Comparison of ENCODE assay signal across 9 cellular contexts in genomic region chr7:143408247-143408685, GRCh38. TPM values are rescaled to one million over a fixed set of nuclear protein-coding genes. Genes with fewer than 3 reads are reported as not detected.
DNase-seq lines count a peak whose midpoint lies in the region; ATAC-seq, FAIRE-seq and TF ChIP-seq lines count a peak whose summit lies in the region.
"Had no signal": no experiment of that assay in that cellular context is flagged by ENCODE, and none has a peak within 500 bp of the region (broad histone marks: within the 10 kb centered on the region; RNA-seq: fewer than 3 reads in every experiment).

No MANE protein-coding gene starts in this region.

- H3K36me3 Mint-ChIP-seq in activated CD8-positive, alpha-beta T cell treated with anti-CD3 and anti-CD28 coated beads for 36 hours (ENCODE audit: low read depth), result no peaks in the 10 kb centered on the region
- H3K36me3 Mint-ChIP-seq in immature natural killer cell, result no peaks in the 10 kb centered on the region

- TF ChIP-seq CTCF in HEK293 (tag by site-specific recombination; IDR thresholded peaks at IDR 0.05), result no peak
- no peak for TF ChIP-seq CTCF in activated CD8-positive, alpha-beta T cell treated with anti-CD3 and anti-CD28 coated beads for 36 hours (IDR thresholded peaks at IDR 0.05)

- H3K4me1 Mint-ChIP-seq in activated CD8-positive, alpha-beta T cell treated with anti-CD3 and anti-CD28 coated beads for 36 hours (ENCODE audit: low read depth), result peaks cover 58% of the 10 kb centered on the region
- H3K4me1 Mint-ChIP-seq in immature natural killer cell, result peaks cover 33 to 38% of the 10 kb centered on the region in 2 donors

- no peak for ATAC-seq in activated CD8-positive, alpha-beta T cell treated with anti-CD3 and anti-CD28 coated beads for 36 hours

- H3K4me1 ChIP-seq in HEK293 (ENCODE audit: control insufficient read depth, insufficient read depth, low read length) (peaks cover 2% of the 10 kb centered on the region; the same call in 1 of the 2 replicates), small intestine (ENCODE audit: control insufficient read depth in 2 of 2, insufficient read depth in 1 of 2, low read depth in 1 of 2, low read length in 1 of 2) (peaks cover 13 to 22% of the 10 kb centered on the region in 2 donors)

- POLR2A ChIA-PET in HEK293 (lab: Yijun Ruan, JAX), result interaction anchor here (1.5 to 2.7 kb wide), 2 partner anchors 10 to 27 kb away, joined by 4 to 10 read pairs; partner anchors contain the start of gene ZYX
- POLR2A ChIA-PET in activated CD8-positive, alpha-beta T cell treated with anti-CD3 and anti-CD28 coated beads for 36 hours (lab: Charles Lee), result interaction anchor here (0.6 to 3.0 kb wide), 12 partner anchors 9 to 147 kb away, joined by 3 to 11 read pairs (median 4); partner anchors contain the start of gene CASP2

- H3K36me3 ChIP-seq in HEK293 (ENCODE audit: control insufficient read depth in 2 of 2, insufficient read depth in 1 of 2, low read length in 2 of 2) (no peaks in the 10 kb centered on the region), small intestine (ENCODE audit: control insufficient read depth in 2 of 2, insufficient read depth in 2 of 2, low read length in 2 of 2) (no peaks in the 10 kb centered on the region)

- H3K27me3 Mint-ChIP-seq in activated CD8-positive, alpha-beta T cell treated with anti-CD3 and anti-CD28 coated beads for 36 hours, result no peaks in the 10 kb centered on the region
- peaks cover 20 to 33% (median 29%) of the 10 kb centered on the region in 3 donors for H3K27me3 Mint-ChIP-seq in immature natural killer cell (ENCODE audit: low read depth in 3 of 3)

- H3K27ac ChIP-seq in HEK293 (ENCODE audit: extremely low read depth, low read depth, low read length) (no peak overlapping the region), small intestine (ENCODE audit: low read depth in 1 of 2, low read length in 1 of 2) (peak overlapping the region; percentile 50 to 60)

- no peaks in the 10 kb centered on the region for H3K9me3 Mint-ChIP-seq in activated CD8-positive, alpha-beta T cell treated with anti-CD3 and anti-CD28 coated beads for 36 hours
- H3K9me3 Mint-ChIP-seq in immature natural killer cell, result no peaks in the 10 kb centered on the region

- DNase-seq in activated CD8-positive, alpha-beta T cell treated with anti-CD3 and anti-CD28 coated beads for 36 hours, result no peak
- DNase-seq in immature natural killer cell, result no peak
- DNase-seq in small intestine, result no peak
- no peak for DNase-seq in GM03348 (ENCODE audit: low spot score)
- no peak for DNase-seq in Kasumi-1 (lab: John Stamatoyannopoulos, UW)
- no peak for DNase-seq in mucosa of gallbladder (ENCODE audit: low spot score)

- peak overlapping the region; percentile 5 for H3K4me3 ChIP-seq in HEK293 (ENCODE audit: low read depth, low read length)
- H3K4me3 ChIP-seq in small intestine (ENCODE audit: low read depth in 1 of 2, low read length in 2 of 2), result peak overlapping the region; percentile 52 to 62

- no peaks in the 10 kb centered on the region for H3K9me3 ChIP-seq in HEK293 (ENCODE audit: control insufficient read depth, insufficient read depth, low read depth, low read length)
- no peaks in the 10 kb centered on the region for H3K9me3 ChIP-seq in small intestine (ENCODE audit: control insufficient read depth, low read depth)

- intact Hi-C loops in activated CD8-positive, alpha-beta T cell treated with anti-CD3 and anti-CD28 coated beads for 36 hours (cut with micrococcal nuclease), result loop anchor here (5.0 kb wide), 1 partner anchor 36 kb away; no protein-coding TSS in a partner anchor

- FAIRE-seq in small intestine (lab: Jason Lieb, UNC), result no peak
- FAIRE-seq: islet of Langerhans had no signal

- 1 to 33% (median 5%) methylated on average over 16 to 20 of the region's 20 CpGs for WGBS in small intestine, 3 donors

- H3K4me3 Mint-ChIP-seq in activated CD8-positive, alpha-beta T cell treated with anti-CD3 and anti-CD28 coated beads for 36 hours, result peak overlapping the region; percentile 74
- H3K4me3 Mint-ChIP-seq in immature natural killer cell, result peak overlapping the region; percentile 74 to 92 (median 77)

- CTCF ChIA-PET in HEK293 (lab: Yijun Ruan, JAX), result interaction anchor here (0.5 to 3.6 kb wide), 3 partner anchors 8 to 117 kb away, joined by 3 to 20 read pairs (median 4); no protein-coding TSS in a partner anchor
- CTCF ChIA-PET in activated CD8-positive, alpha-beta T cell treated with anti-CD3 and anti-CD28 coated beads for 36 hours (lab: Charles Lee), result interaction anchor here (1.1 to 7.9 kb wide), 15 partner anchors 8 to 193 kb away, joined by 3 to 78 read pairs (median 7); no protein-coding TSS in a partner anchor

- peak overlapping the region; percentile 63 for H3K27ac Mint-ChIP-seq in activated CD8-positive, alpha-beta T cell treated with anti-CD3 and anti-CD28 coated beads for 36 hours
- H3K27ac Mint-ChIP-seq in immature natural killer cell, result peak overlapping the region in 2 of 6 donors; percentile 12 to 75

- no peaks in the 10 kb centered on the region for H3K27me3 ChIP-seq in small intestine (ENCODE audit: control insufficient read depth in 2 of 2, insufficient read depth in 2 of 2, low read length in 2 of 2)

TF ChIP-seq in HEK293, 187 proteins besides CTCF, POLR2A, EP300 and RAD21 (continues in another document):
- TF ChIP-seq OVOL3 (tag by site-specific recombination; IDR thresholded peaks at IDR 0.05) (no peak), TRIM28 (IDR thresholded peaks at IDR 0.05; ENCODE audit: borderline replicate concordance, low read length) (no peak), ZBTB10 (tag by site-specific recombination; IDR thresholded peaks at IDR 0.05) (no peak), REST (tag by site-specific recombination; IDR thresholded peaks at IDR 0.05) (no peak), ZNF670 (tag by site-specific recombination; IDR thresholded peaks at IDR 0.05; ENCODE audit: low read depth) (no peak), ZNF112 (tag by site-specific recombination; IDR thresholded peaks at IDR 0.05) (no peak), ZNF133 (tag by site-specific recombination; IDR thresholded peaks at IDR 0.05) (no peak)

RNA-seq across cellular contexts. Expression of gene EPHA1, which starts 0.4 kb away (rescaled TPM):
- 1 to 10 TPM; 2.4 to 2.8 TPM for total RNA-seq in activated CD8-positive, alpha-beta T cell treated with anti-CD3 and anti-CD28 coated beads for 36 hours
- under 1 TPM in 2 of 3 donors, not detected in 1; 0.22 to 0.51 TPM for polyA plus RNA-seq in immature natural killer cell
- 10 to 100 TPM; 14.6 to 42.3 (median 19.6) TPM for polyA plus RNA-seq in small intestine
- total RNA-seq in mucosa of gallbladder, result 38.0 TPM
- total RNA-seq: NCI-H460 had no signal

RNA-seq across cellular contexts. Expression of gene ZYX, which starts 27.1 kb away (rescaled TPM):
- total RNA-seq in activated CD8-positive, alpha-beta T cell treated with anti-CD3 and anti-CD28 coated beads for 36 hours, result 100 to 1,000 TPM; 111 to 120 TPM
- polyA plus RNA-seq in immature natural killer cell (100 to 1,000 TPM in 1 of 3 donors, 10 to 100 TPM in 2; 50.7 to 144 (median 51.9) TPM), small intestine (10 to 100 TPM; 50.3 to 73.2 (median 50.8) TPM)
- 276 TPM for total RNA-seq in mucosa of gallbladder

RNA-seq across cellular contexts. Expression of gene TAS2R60, which starts 35.0 kb away (rescaled TPM):
- total RNA-seq in activated CD8-positive, alpha-beta T cell treated with anti-CD3 and anti-CD28 coated beads for 36 hours, result not detected
- polyA plus RNA-seq in immature natural killer cell (not detected), small intestine (not detected)
- total RNA-seq in mucosa of gallbladder, result not detected
- total RNA-seq: NCI-H460 had no signal

RNA-seq across cellular contexts. Expression of gene FAM131B, which starts 45.8 kb away (rescaled TPM):
- 1 to 10 TPM; 2.7 to 2.9 TPM for total RNA-seq in activated CD8-positive, alpha-beta T cell treated with anti-CD3 and anti-CD28 coated beads for 36 hours
- 1 to 10 TPM; 1.2 to 2.3 (median 1.9) TPM for polyA plus RNA-seq in immature natural killer cell
- polyA plus RNA-seq in small intestine, result 1 to 10 TPM in 1 of 3 donors, under 1 TPM in 1, not detected in 1; 0.54 to 3.3 TPM
- total RNA-seq in mucosa of gallbladder, result 6.6 TPM

Comparison
In these comparisons a context has a peak if more than half of its experiments do, and no peak if none do; other contexts are left out.
1. RNA of gene EPHA1, which starts 0.4 kb away (total RNA-seq): 38.0 TPM in mucosa of gallbladder (single experiment); 2.4 to 2.8 TPM in activated CD8-positive, alpha-beta T cell treated with anti-CD3 and anti-CD28 coated beads for 36 hours; every median in the first group is over 10 times any median in the second.